9 cellular contexts compared by ENCODE assay signal in genomic region chr5:129852747-129853352, GRCh38. TPM values are rescaled to one million over a fixed set of nuclear protein-coding genes. Genes with fewer than 3 reads are reported as not detected.
DNase-seq lines count a peak whose midpoint lies in the region; ATAC-seq and TF ChIP-seq lines count a peak whose summit lies in the region.
"Had no signal": no experiment of that assay in that cellular context is flagged by ENCODE, and none has a peak within 500 bp of the region (broad histone marks: within the 10 kb centered on the region; RNA-seq: fewer than 3 reads in every experiment).

No MANE protein-coding gene starts in this region.

- H3K4me3 ChIP-seq in endodermal cell (ENCODE audit: low read length): no peak overlapping the region

- 39% methylated on average over 4 of the region's 6 CpGs; no CpG with 5 or more reads in 1 of the 2 experiments for WGBS in endodermal cell (ENCODE audit: insufficient coverage in 1 of 2, insufficient read length in 1 of 2), 2 experiments

- peak; percentile 85 for TF ChIP-seq CTCF in activated CD8-positive, alpha-beta T cell treated with anti-CD3 and anti-CD28 coated beads for 36 hours (IDR thresholded peaks at IDR 0.05)
- TF ChIP-seq CTCF in endodermal cell (conservative IDR thresholded peaks at IDR 0.05) (peak; percentile 98), mesothelial cell of epicardium (IDR thresholded peaks at IDR 0.05; ENCODE audit: unreplicated experiment) (peak; percentile 93)

- no peak overlapping the region for H3K27ac Mint-ChIP-seq in activated CD8-positive, alpha-beta T cell treated with anti-CD3 and anti-CD28 coated beads for 36 hours
- no peak overlapping the region for H3K27ac Mint-ChIP-seq in endodermal cell
- H3K27ac Mint-ChIP-seq in mesothelial cell of epicardium: no peak overlapping the region
- H3K27ac Mint-ChIP-seq: activated naive CD4-positive, alpha-beta T cell treated with anti-CD3 and anti-CD28 coated beads, Interleukin-2, amount 50 U/mL, for 24 hours had no signal

- H3K4me3 Mint-ChIP-seq in activated CD8-positive, alpha-beta T cell treated with anti-CD3 and anti-CD28 coated beads for 36 hours: no peak overlapping the region
- H3K4me3 Mint-ChIP-seq in endodermal cell (no peak overlapping the region), mesothelial cell of epicardium (no peak overlapping the region)
- H3K4me3 Mint-ChIP-seq: activated naive CD4-positive, alpha-beta T cell treated with anti-CD3 and anti-CD28 coated beads, Interleukin-2, amount 50 U/mL, for 24 hours had no signal

- DNase-seq in AG20443 (ENCODE audit: low spot score): peak; percentile 73
- DNase-seq in NCI-H510A (lab: John Stamatoyannopoulos, UW): peak; percentile 2
- peak; percentile 87 for DNase-seq in activated CD8-positive, alpha-beta T cell treated with anti-CD3 and anti-CD28 coated beads for 36 hours
- peak; percentile 96 for DNase-seq in endodermal cell
- DNase-seq in mesothelial cell of epicardium (ENCODE audit: low spot score in 2 of 2, unreplicated experiment in 2 of 2): peak; percentile 72 to 88
- DNase-seq in stimulated activated CD8-positive, alpha-beta memory T cell treated with anti-CD3 and anti-CD28 coated beads, Interleukin-4, amount 100 ng/mL, for 24 hours (ENCODE audit: low read depth): peak; percentile 59

- no peak overlapping the region for H3K9ac ChIP-seq in endodermal cell (ENCODE audit: extremely low read depth, low read length, poor library complexity, severe bottlenecking)

- intact Hi-C loops in activated CD8-positive, alpha-beta T cell treated with anti-CD3 and anti-CD28 coated beads for 36 hours (cut with micrococcal nuclease): no loop called here

- H3K4me1 Mint-ChIP-seq in activated CD8-positive, alpha-beta T cell treated with anti-CD3 and anti-CD28 coated beads for 36 hours (ENCODE audit: low read depth): no peaks in the 10 kb centered on the region
- H3K4me1 Mint-ChIP-seq in endodermal cell (no peaks in the 10 kb centered on the region), mesothelial cell of epicardium (peaks cover 4% of the 10 kb centered on the region)
- H3K4me1 Mint-ChIP-seq: activated naive CD4-positive, alpha-beta T cell treated with anti-CD3 and anti-CD28 coated beads, Interleukin-2, amount 50 U/mL, for 24 hours had no signal

- no peaks in the 10 kb centered on the region for H3K9me3 Mint-ChIP-seq in activated CD8-positive, alpha-beta T cell treated with anti-CD3 and anti-CD28 coated beads for 36 hours
- H3K9me3 Mint-ChIP-seq in endodermal cell (no peaks in the 10 kb centered on the region), mesothelial cell of epicardium (no peaks in the 10 kb centered on the region)
- H3K9me3 Mint-ChIP-seq: activated naive CD4-positive, alpha-beta T cell treated with anti-CD3 and anti-CD28 coated beads, Interleukin-2, amount 50 U/mL, for 24 hours had no signal

- no peak overlapping the region for H3K27ac ChIP-seq in endodermal cell (ENCODE audit: low read depth, low read length)

- ATAC-seq in GM18858 (IDR thresholded peaks at IDR 0.05; ENCODE audit: unreplicated experiment) (peak; percentile 99), HG03060 (IDR thresholded peaks at IDR 0.05; ENCODE audit: low read depth, unreplicated experiment) (peak; percentile 90)
- peak; percentile 82 for ATAC-seq in activated CD8-positive, alpha-beta T cell treated with anti-CD3 and anti-CD28 coated beads for 36 hours

- CTCF ChIA-PET in activated CD8-positive, alpha-beta T cell treated with anti-CD3 and anti-CD28 coated beads for 36 hours (lab: Charles Lee): interaction anchor here (0.6 to 8.6 kb wide), 20 partner anchors 10 to 1638 kb away, joined by 3 to 150 read pairs (median 4); partner anchors contain the start of gene ISOC1

- H3K9me3 ChIP-seq in endodermal cell (ENCODE audit: control insufficient read depth, low read length): no peaks in the 10 kb centered on the region

- H3K36me3 ChIP-seq in endodermal cell (ENCODE audit: control insufficient read depth, insufficient read depth, low read length): no peaks in the 10 kb centered on the region

- H3K27me3 ChIP-seq in endodermal cell (ENCODE audit: control insufficient read depth, insufficient read depth, low read length, poor library complexity, severe bottlenecking): no peaks in the 10 kb centered on the region

- no peaks in the 10 kb centered on the region for H3K4me1 ChIP-seq in endodermal cell (ENCODE audit: control insufficient read depth, insufficient read depth, low read length)

- H3K27me3 Mint-ChIP-seq in activated CD8-positive, alpha-beta T cell treated with anti-CD3 and anti-CD28 coated beads for 36 hours: peaks cover 15% of the 10 kb centered on the region
- no peaks in the 10 kb centered on the region for H3K27me3 Mint-ChIP-seq in endodermal cell (ENCODE audit: insufficient read depth)
- peaks cover 7% of the 10 kb centered on the region for H3K27me3 Mint-ChIP-seq in mesothelial cell of epicardium (ENCODE audit: low read depth)

- POLR2A ChIA-PET in activated CD8-positive, alpha-beta T cell treated with anti-CD3 and anti-CD28 coated beads for 36 hours (lab: Charles Lee): interaction anchor here (0.6 kb wide), 1 partner anchor 83 kb away, joined by 3 read pairs; no protein-coding TSS in a partner anchor

- H3K36me3 Mint-ChIP-seq in activated CD8-positive, alpha-beta T cell treated with anti-CD3 and anti-CD28 coated beads for 36 hours (ENCODE audit: low read depth): no peaks in the 10 kb centered on the region
- H3K36me3 Mint-ChIP-seq in endodermal cell (ENCODE audit: low read depth): no peaks in the 10 kb centered on the region
- no peaks in the 10 kb centered on the region for H3K36me3 Mint-ChIP-seq in mesothelial cell of epicardium
- H3K36me3 Mint-ChIP-seq: activated naive CD4-positive, alpha-beta T cell treated with anti-CD3 and anti-CD28 coated beads, Interleukin-2, amount 50 U/mL, for 24 hours had no signal

RNA-seq across cellular contexts. Expression of gene CHSY3, which starts 51.4 kb away (rescaled TPM):
- total RNA-seq in activated CD8-positive, alpha-beta T cell treated with anti-CD3 and anti-CD28 coated beads for 36 hours: not detected
- total RNA-seq in endodermal cell (1 to 10 TPM; 1.2 to 2.0 TPM), mesothelial cell of epicardium (3.6 to 4.8 TPM (median 3.6 TPM) in 3 replicates)
- 1.0 TPM for polyA plus RNA-seq in endodermal cell (2013, experiment 1 of 2)
- polyA plus RNA-seq in endodermal cell (2013, experiment 2 of 2): 1.2 TPM

Comparison
In these comparisons a context has a peak if more than half of its experiments do, and no peak if none do; other contexts are left out.
1. DNase-seq: peak in every context shown above with its lines; median percentile 96 in endodermal cell; 87 in activated CD8-positive, alpha-beta T cell treated with anti-CD3 and anti-CD28 coated beads for 36 hours; 80 in mesothelial cell of epicardium; 73 in AG20443; 59 in stimulated activated CD8-positive, alpha-beta memory T cell treated with anti-CD3 and anti-CD28 coated beads, Interleukin-4, amount 100 ng/mL, for 24 hours; 2 in NCI-H510A.